ENCODE assay signal across 21 cellular contexts in genomic region chr2:6679481-6679880, GRCh38.
"Had no signal": no experiment of that assay in that cellular context is flagged by ENCODE, and none has a peak within 500 bp of the region (broad histone marks: within the 10 kb centered on the region; RNA-seq: fewer than 3 reads in every experiment).

No MANE protein-coding gene starts in this region.

- H3K4me1 ChIP-seq: breast epithelium, esophagus squamous epithelium, right atrium auricular region, tibial nerve had no signal

- H3K9me3 ChIP-seq: breast epithelium, esophagus squamous epithelium, right atrium auricular region had no signal

- DNase-seq: activated CD4-positive, alpha-beta memory T cell treated with anti-CD3 and anti-CD28 coated beads, Interleukin-2, amount 10 ng/mL, durations not matched to agents 7 days and 5 days; activated CD4-positive, alpha-beta T cell treated with anti-CD3 and anti-CD28 coated beads for 1 hour; activated CD4-positive, alpha-beta T cell treated with anti-CD3 and anti-CD28 coated beads, Interleukin-2, amount 10 ng/mL, durations not matched to agents 7 days and 5 days; activated gamma-delta T cell treated with Interleukin-2 at 50 U/mL for 16 hours; activated naive CD4-positive, alpha-beta T cell treated with anti-CD3 and anti-CD28 coated beads, Interleukin-2, amount 50 U/mL, for 16 hours; activated T-cell treated with anti-CD3 and anti-CD28 coated beads, Interleukin-2, amount 50 U/mL, for 4 hours; amygdala; central memory CD4-positive, alpha-beta T cell; esophagus squamous epithelium; left colon; naive B cell; occipital lobe; stimulated activated CD4-positive, alpha-beta T cell treated with anti-CD3 and anti-CD28 coated beads, Interleukin-15, amount 100 ng/mL, for 24 hours; stimulated activated CD4-positive, alpha-beta T cell treated with anti-CD3 and anti-CD28 coated beads, Interleukin-2, amount 100 ng/mL, for 24 hours; stimulated activated naive CD4-positive, alpha-beta T cell; T-helper 2 cell had no signal

- FAIRE-seq: frontal cortex, keratinocyte had no signal

- H3K27ac ChIP-seq: breast epithelium, esophagus squamous epithelium, right atrium auricular region, tibial nerve had no signal

- H3K27me3 ChIP-seq: breast epithelium, esophagus squamous epithelium, right atrium auricular region, tibial nerve had no signal

- H3K4me3 ChIP-seq: breast epithelium, esophagus squamous epithelium, right atrium auricular region, tibial nerve had no signal

- H3K36me3 ChIP-seq: breast epithelium, esophagus squamous epithelium, right atrium auricular region, tibial nerve had no signal
